2 cellular contexts compared by ENCODE assay signal in the genomic region with DNA sequence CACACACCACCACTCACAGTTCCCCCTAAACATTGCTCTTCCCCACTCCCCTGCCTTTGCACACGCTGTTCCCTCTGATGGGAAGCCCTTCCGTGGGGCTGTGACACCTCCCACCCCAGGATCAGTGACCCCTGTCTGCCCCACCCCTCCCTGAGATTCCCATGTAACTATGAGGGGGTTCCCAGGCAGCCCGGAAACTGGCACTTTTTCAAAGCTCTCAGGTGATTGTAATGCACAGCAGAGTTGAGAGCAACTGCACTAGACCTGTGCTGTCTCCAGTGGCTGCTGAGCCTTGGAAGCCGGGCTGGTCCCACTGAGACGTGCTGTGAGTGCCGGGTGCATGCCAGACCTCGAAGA.
A peak's percentile ranks its signal among the peaks of the same experiment; 100 is the strongest.
TF ChIP-seq lines count a peak whose summit lies in the region.

No MANE protein-coding gene starts in this region.

TF ChIP-seq in A549, 52 proteins besides CTCF, POLR2A, EP300 and RAD21 (continued from another document):
- TF ChIP-seq ZFP36 (IDR thresholded peaks at IDR 0.05; ENCODE audit: borderline replicate concordance, partially characterized antibody) (no peak), RFX5 (IDR thresholded peaks at IDR 0.05) (no peak), FOSB (CRISPR knock-in tag; IDR thresholded peaks at IDR 0.05) (peak; percentile 49; the same call in 1 of the 2 replicates), EHMT2 (IDR thresholded peaks at IDR 0.05; ENCODE audit: low read depth) (no peak), EHF (CRISPR knock-in tag; IDR thresholded peaks at IDR 0.05) (peak; percentile 94), JUNB (IDR thresholded peaks at IDR 0.05) (no peak), SMC3 (IDR thresholded peaks at IDR 0.05) (no peak), NR3C1 (IDR thresholded peaks at IDR 0.05) (no peak), RNF2 (IDR thresholded peaks at IDR 0.05; ENCODE audit: borderline replicate concordance, low read depth) (no peak), JUN (IDR thresholded peaks at IDR 0.05) (peak; percentile 85 to 87), TP53 (CRISPR knock-in tag; IDR thresholded peaks at IDR 0.05) (peak; percentile 82), CBX2 (IDR thresholded peaks at IDR 0.05; ENCODE audit: borderline replicate concordance, low read depth) (no peak), KDM1A (IDR thresholded peaks at IDR 0.05; ENCODE audit: low read depth) (no peak), FOSL2 (IDR thresholded peaks at IDR 0.05) (no peak), FOSL2 (CRISPR knock-in tag; IDR thresholded peaks at IDR 0.05) (peak; percentile 51), BHLHE40 (IDR thresholded peaks at IDR 0.05; ENCODE audit: low read depth, low read length) (no peak), MAFK (IDR thresholded peaks at IDR 0.05; ENCODE audit: partially characterized antibody) (no peak), CBX8 (IDR thresholded peaks at IDR 0.05) (no peak), ESRRA (IDR thresholded peaks at IDR 0.05; ENCODE audit: borderline replicate concordance, low read length) (no peak), HEYL (CRISPR knock-in tag; IDR thresholded peaks at IDR 0.05) (no peak), MYC (IDR thresholded peaks at IDR 0.05; ENCODE audit: borderline replicate concordance, low read length) (no peak), POLR2AphosphoS2 (conservative IDR thresholded peaks at IDR 0.05; ENCODE audit: low read length) (no peak)
- TF ChIP-seq, protein P1, sequence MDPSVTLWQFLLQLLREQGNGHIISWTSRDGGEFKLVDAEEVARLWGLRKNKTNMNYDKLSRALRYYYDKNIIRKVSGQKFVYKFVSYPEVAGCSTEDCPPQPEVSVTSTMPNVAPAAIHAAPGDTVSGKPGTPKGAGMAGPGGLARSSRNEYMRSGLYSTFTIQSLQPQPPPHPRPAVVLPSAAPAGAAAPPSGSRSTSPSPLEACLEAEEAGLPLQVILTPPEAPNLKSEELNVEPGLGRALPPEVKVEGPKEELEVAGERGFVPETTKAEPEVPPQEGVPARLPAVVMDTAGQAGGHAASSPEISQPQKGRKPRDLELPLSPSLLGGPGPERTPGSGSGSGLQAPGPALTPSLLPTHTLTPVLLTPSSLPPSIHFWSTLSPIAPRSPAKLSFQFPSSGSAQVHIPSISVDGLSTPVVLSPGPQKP (IDR thresholded peaks at IDR 0.05; ENCODE audit: low read depth, low read length), result 0 out of 2 replicates have a peak, but pooled peaks have one; percentile 5
- TF ChIP-seq, protein P2, sequence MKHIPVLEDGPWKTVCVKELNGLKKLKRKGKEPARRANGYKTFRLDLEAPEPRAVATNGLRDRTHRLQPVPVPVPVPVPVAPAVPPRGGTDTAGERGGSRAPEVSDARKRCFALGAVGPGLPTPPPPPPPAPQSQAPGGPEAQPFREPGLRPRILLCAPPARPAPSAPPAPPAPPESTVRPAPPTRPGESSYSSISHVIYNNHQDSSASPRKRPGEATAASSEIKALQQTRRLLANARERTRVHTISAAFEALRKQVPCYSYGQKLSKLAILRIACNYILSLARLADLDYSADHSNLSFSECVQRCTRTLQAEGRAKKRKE (CRISPR knock-in tag; IDR thresholded peaks at IDR 0.05; ENCODE audit: low read depth), result peak; percentile 93
- TF ChIP-seq, protein P3, sequence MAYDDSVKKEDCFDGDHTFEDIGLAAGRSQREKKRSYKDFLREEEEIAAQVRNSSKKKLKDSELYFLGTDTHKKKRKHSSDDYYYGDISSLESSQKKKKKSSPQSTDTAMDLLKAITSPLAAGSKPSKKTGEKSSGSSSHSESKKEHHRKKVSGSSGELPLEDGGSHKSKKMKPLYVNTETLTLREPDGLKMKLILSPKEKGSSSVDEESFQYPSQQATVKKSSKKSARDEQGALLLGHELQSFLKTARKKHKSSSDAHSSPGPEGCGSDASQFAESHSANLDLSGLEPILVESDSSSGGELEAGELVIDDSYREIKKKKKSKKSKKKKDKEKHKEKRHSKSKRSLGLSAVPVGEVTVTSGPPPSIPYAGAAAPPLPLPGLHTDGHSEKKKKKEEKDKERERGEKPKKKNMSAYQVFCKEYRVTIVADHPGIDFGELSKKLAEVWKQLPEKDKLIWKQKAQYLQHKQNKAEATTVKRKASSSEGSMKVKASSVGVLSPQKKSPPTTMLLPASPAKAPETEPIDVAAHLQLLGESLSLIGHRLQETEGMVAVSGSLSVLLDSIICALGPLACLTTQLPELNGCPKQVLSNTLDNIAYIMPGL (CRISPR knock-in tag; IDR thresholded peaks at IDR 0.05; ENCODE audit: borderline replicate concordance), result peak; percentile 66; the same call in 1 of the 2 replicates

TF ChIP-seq in K562, 482 proteins besides CTCF, POLR2A, EP300 and RAD21 (continued from another document):
- TF ChIP-seq, protein P4, sequence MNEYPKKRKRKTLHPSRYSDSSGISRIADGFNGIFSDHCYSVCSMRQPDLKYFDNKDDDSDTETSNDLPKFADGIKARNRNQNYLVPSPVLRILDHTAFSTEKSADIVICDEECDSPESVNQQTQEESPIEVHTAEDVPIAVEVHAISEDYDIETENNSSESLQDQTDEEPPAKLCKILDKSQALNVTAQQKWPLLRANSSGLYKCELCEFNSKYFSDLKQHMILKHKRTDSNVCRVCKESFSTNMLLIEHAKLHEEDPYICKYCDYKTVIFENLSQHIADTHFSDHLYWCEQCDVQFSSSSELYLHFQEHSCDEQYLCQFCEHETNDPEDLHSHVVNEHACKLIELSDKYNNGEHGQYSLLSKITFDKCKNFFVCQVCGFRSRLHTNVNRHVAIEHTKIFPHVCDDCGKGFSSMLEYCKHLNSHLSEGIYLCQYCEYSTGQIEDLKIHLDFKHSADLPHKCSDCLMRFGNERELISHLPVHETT (CRISPR knock-in tag; conservative IDR thresholded peaks at IDR 0.05 in 1 of 2, IDR thresholded peaks at IDR 0.05 in 1 of 2), result no peak
- TF ChIP-seq, protein P5, sequence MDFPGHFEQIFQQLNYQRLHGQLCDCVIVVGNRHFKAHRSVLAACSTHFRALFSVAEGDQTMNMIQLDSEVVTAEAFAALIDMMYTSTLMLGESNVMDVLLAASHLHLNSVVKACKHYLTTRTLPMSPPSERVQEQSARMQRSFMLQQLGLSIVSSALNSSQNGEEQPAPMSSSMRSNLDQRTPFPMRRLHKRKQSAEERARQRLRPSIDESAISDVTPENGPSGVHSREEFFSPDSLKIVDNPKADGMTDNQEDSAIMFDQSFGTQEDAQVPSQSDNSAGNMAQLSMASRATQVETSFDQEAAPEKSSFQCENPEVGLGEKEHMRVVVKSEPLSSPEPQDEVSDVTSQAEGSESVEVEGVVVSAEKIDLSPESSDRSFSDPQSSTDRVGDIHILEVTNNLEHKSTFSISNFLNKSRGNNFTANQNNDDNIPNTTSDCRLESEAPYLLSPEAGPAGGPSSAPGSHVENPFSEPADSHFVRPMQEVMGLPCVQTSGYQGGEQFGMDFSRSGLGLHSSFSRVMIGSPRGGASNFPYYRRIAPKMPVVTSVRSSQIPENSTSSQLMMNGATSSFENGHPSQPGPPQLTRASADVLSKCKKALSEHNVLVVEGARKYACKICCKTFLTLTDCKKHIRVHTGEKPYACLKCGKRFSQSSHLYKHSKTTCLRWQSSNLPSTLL (IDR thresholded peaks at IDR 0.05), result no peak
- no peak for TF ChIP-seq SLC30A9 (CRISPR knock-in tag; IDR thresholded peaks at IDR 0.05)
- no peak for TF ChIP-seq RBFOX2 (IDR thresholded peaks at IDR 0.05; ENCODE audit: low read depth, low read length)
- TF ChIP-seq CHCHD3 (CRISPR knock-in tag; IDR thresholded peaks at IDR 0.05), result no peak
- TF ChIP-seq, protein P6, sequence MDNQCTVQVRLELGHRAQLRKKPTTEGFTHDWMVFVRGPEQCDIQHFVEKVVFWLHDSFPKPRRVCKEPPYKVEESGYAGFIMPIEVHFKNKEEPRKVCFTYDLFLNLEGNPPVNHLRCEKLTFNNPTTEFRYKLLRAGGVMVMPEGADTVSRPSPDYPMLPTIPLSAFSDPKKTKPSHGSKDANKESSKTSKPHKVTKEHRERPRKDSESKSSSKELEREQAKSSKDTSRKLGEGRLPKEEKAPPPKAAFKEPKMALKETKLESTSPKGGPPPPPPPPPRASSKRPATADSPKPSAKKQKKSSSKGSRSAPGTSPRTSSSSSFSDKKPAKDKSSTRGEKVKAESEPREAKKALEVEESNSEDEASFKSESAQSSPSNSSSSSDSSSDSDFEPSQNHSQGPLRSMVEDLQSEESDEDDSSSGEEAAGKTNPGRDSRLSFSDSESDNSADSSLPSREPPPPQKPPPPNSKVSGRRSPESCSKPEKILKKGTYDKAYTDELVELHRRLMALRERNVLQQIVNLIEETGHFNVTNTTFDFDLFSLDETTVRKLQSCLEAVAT (IDR thresholded peaks at IDR 0.05), result no peak
- TF ChIP-seq, protein P7, sequence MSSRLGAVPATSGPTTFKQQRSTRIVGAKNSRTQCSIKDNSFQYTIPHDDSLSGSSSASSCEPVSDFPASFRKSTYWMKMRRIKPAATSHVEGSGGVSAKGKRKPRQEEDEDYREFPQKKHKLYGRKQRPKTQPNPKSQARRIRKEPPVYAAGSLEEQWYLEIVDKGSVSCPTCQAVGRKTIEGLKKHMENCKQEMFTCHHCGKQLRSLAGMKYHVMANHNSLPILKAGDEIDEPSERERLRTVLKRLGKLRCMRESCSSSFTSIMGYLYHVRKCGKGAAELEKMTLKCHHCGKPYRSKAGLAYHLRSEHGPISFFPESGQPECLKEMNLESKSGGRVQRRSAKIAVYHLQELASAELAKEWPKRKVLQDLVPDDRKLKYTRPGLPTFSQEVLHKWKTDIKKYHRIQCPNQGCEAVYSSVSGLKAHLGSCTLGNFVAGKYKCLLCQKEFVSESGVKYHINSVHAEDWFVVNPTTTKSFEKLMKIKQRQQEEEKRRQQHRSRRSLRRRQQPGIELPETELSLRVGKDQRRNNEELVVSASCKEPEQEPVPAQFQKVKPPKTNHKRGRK (tag; IDR thresholded peaks at IDR 0.05), result no peak
- TF ChIP-seq MAFF (IDR thresholded peaks at IDR 0.05; ENCODE audit: low read length), result no peak
- TF ChIP-seq TRIM24 (IDR thresholded peaks at IDR 0.05), result no peak
- TF ChIP-seq POLR2G (IDR thresholded peaks at IDR 0.05; ENCODE audit: low read depth, low read length), result no peak
- TF ChIP-seq, protein P8, sequence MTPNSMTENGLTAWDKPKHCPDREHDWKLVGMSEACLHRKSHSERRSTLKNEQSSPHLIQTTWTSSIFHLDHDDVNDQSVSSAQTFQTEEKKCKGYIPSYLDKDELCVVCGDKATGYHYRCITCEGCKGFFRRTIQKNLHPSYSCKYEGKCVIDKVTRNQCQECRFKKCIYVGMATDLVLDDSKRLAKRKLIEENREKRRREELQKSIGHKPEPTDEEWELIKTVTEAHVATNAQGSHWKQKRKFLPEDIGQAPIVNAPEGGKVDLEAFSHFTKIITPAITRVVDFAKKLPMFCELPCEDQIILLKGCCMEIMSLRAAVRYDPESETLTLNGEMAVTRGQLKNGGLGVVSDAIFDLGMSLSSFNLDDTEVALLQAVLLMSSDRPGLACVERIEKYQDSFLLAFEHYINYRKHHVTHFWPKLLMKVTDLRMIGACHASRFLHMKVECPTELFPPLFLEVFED (CRISPR knock-in tag; conservative IDR thresholded peaks at IDR 0.05), result 0 out of 2 replicates have a peak, but pooled peaks have one; percentile 61
- peak in 1 of 2 experiments; percentile 57; a peak in 1 of 4 replicates for TF ChIP-seq MCM7 (IDR thresholded peaks at IDR 0.05)
- TF ChIP-seq ZNF354B (CRISPR knock-in tag; IDR thresholded peaks at IDR 0.05), result no peak
- no peak for TF ChIP-seq HOXB6 (CRISPR knock-in tag; IDR thresholded peaks at IDR 0.05; ENCODE audit: borderline replicate concordance)
- no peak for TF ChIP-seq ZNF695 (CRISPR knock-in tag; IDR thresholded peaks at IDR 0.05)
